ENCODE assay signal across 7 cellular contexts in the genomic region with DNA sequence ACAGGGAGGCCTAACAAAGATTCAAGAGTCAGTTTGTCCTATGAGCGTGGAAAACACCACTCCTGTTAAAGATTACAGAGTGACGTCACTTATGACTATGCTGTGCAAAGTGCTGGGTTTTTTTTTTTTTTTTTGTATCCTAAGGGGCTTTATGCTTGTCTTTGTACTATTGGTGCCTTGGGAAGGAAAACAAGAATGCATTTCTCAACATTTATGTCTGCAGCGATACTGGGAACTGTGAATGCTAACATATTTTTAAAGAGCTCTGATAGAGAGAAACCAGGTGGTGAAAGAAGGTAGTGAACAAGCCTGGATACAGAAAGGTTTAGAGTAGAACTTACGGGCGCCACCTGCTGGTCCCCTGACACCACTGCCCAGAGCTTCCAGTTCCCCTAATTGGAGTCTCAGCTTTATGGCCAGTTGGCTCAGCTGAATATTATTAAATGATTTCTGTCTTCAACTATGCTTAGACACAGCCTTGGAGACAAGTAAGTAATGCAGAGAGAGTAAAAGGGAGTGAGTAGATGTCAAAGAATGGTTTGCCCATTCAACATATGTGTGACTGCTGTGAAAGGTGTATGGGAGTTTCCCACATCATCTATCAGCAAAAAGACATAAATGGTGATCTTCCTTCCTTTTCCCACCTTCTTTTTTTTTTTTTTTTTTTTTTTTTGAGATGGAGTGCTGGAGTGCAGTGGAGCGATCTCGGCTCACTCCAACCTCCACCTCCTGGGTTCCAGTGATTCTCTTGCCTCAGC.
A peak's percentile ranks its signal among the peaks of the same experiment; 100 is the strongest.
DNase-seq lines count a peak whose midpoint lies in the region; ATAC-seq, FAIRE-seq and TF ChIP-seq lines count a peak whose summit lies in the region.

No MANE protein-coding gene starts in this region.

- POLR2A ChIA-PET in T-cell (lab: Charles Lee), result interaction anchor here in 1 of 2 donors (0.7 kb wide), 1 partner anchor 553 kb away, joined by 4 read pairs; no protein-coding TSS in a partner anchor

- CTCF ChIA-PET in T-cell (lab: Charles Lee), result interaction anchor here (0.6 to 3.5 kb wide), 32 partner anchors 8 to 1673 kb away, joined by 3 to 29 read pairs (median 4); no protein-coding TSS in a partner anchor

- peak; percentile 32 for DNase-seq in GM12891 (ENCODE audit: insufficient read length, low spot score)
- peak; percentile 48 for DNase-seq in NCI-H1105 (lab: John Stamatoyannopoulos, UW)
- peak; percentile 43 to 79 (median 69) for DNase-seq in T-cell
- DNase-seq in activated naive CD8-positive, alpha-beta T cell treated with anti-CD3 and anti-CD28 coated beads, Interleukin-2, amount 50 U/mL, for 24 hours, result peak; percentile 80
- DNase-seq in left cardiac atrium, result peak; percentile 85
- DNase-seq in retinal pigment epithelial cell (ENCODE audit: low read depth), result peak; percentile 69

- H3K27me3 Mint-ChIP-seq in T-cell, result no peaks in the 10 kb centered on the region
- no peaks in the 10 kb centered on the region for H3K27me3 Mint-ChIP-seq in activated naive CD8-positive, alpha-beta T cell treated with anti-CD3 and anti-CD28 coated beads, Interleukin-2, amount 50 U/mL, for 24 hours

- TF ChIP-seq CTCF in retinal pigment epithelial cell (conservative IDR thresholded peaks at IDR 0.05; ENCODE audit: low read depth, low read length), result peak; percentile 94

- H3K4me1 Mint-ChIP-seq in T-cell, result peaks cover 5 to 44% (median 17%) of the 10 kb centered on the region in 3 donors
- peaks cover 4% of the 10 kb centered on the region for H3K4me1 Mint-ChIP-seq in activated naive CD8-positive, alpha-beta T cell treated with anti-CD3 and anti-CD28 coated beads, Interleukin-2, amount 50 U/mL, for 24 hours

- ATAC-seq in HG02642 (IDR thresholded peaks at IDR 0.05; ENCODE audit: poor library complexity, unreplicated experiment) (peak; percentile 98), T-cell (replicated peaks in 1 of 4) (peak; percentile 83 to 95 (median 94)), left cardiac atrium (peak; percentile 92 to 95)
- ATAC-seq in activated naive CD8-positive, alpha-beta T cell treated with anti-CD3 and anti-CD28 coated beads, Interleukin-2, amount 50 U/mL, for 24 hours, result peak; percentile 94

- H3K27ac Mint-ChIP-seq in T-cell, result no peak overlapping the region
- no peak overlapping the region for H3K27ac Mint-ChIP-seq in activated naive CD8-positive, alpha-beta T cell treated with anti-CD3 and anti-CD28 coated beads, Interleukin-2, amount 50 U/mL, for 24 hours

- peaks cover 16% of the 10 kb centered on the region for H3K36me3 Mint-ChIP-seq in T-cell
- H3K36me3 Mint-ChIP-seq in activated naive CD8-positive, alpha-beta T cell treated with anti-CD3 and anti-CD28 coated beads, Interleukin-2, amount 50 U/mL, for 24 hours (ENCODE audit: low read depth), result peaks cover 5% of the 10 kb centered on the region

- peak; percentile 77 for FAIRE-seq in GM12891 (lab: Jason Lieb, UNC)

- TF ChIP-seq POLR2A in GM12891 (IDR thresholded peaks at IDR 0.05; ENCODE audit: low read depth, low read length), result no peak

- H3K4me3 Mint-ChIP-seq in T-cell, result no peak overlapping the region
- no peak overlapping the region for H3K4me3 Mint-ChIP-seq in activated naive CD8-positive, alpha-beta T cell treated with anti-CD3 and anti-CD28 coated beads, Interleukin-2, amount 50 U/mL, for 24 hours

- intact Hi-C loops in left cardiac atrium (cut with DNase I), result loop anchor here in 1 of 2 donors (2.0 kb wide), 1 partner anchor 283 kb away; no protein-coding TSS in a partner anchor

- no peak overlapping the region for H3K4me3 ChIP-seq in retinal pigment epithelial cell (ENCODE audit: low read length)

- H3K9me3 Mint-ChIP-seq in T-cell, result peaks cover 0 to 5% (median 2%) of the 10 kb centered on the region in 3 donors
- peaks cover 5% of the 10 kb centered on the region for H3K9me3 Mint-ChIP-seq in activated naive CD8-positive, alpha-beta T cell treated with anti-CD3 and anti-CD28 coated beads, Interleukin-2, amount 50 U/mL, for 24 hours

TF ChIP-seq in GM12891, 5 proteins besides CTCF, POLR2A, EP300 and RAD21:
- TF ChIP-seq POU2F2 (IDR thresholded peaks at IDR 0.05; ENCODE audit: low read depth, low read length), result no peak
- TF ChIP-seq SPI1 (IDR thresholded peaks at IDR 0.05; ENCODE audit: low read depth, low read length), result peak; percentile 79
- no peak for TF ChIP-seq PAX5 (IDR thresholded peaks at IDR 0.05; ENCODE audit: insufficient read depth, low read length, severe bottlenecking)
- TF ChIP-seq POLR2AphosphoS5 (IDR thresholded peaks at IDR 0.05; ENCODE audit: low read depth, low read length), result no peak
- TF ChIP-seq TAF1 (IDR thresholded peaks at IDR 0.05; ENCODE audit: low read depth, low read length), result no peak

Comparison
In these comparisons a context has a peak if more than half of its experiments do, and no peak if none do; other contexts are left out.
1. DNase-seq: peak in every context shown above with its lines; median percentile 85 in left cardiac atrium; 80 in activated naive CD8-positive, alpha-beta T cell treated with anti-CD3 and anti-CD28 coated beads, Interleukin-2, amount 50 U/mL, for 24 hours; 69 in T-cell; 69 in retinal pigment epithelial cell; 48 in NCI-H1105; 32 in GM12891.